1 cellular context compared by ENCODE assay signal in the genomic region with DNA sequence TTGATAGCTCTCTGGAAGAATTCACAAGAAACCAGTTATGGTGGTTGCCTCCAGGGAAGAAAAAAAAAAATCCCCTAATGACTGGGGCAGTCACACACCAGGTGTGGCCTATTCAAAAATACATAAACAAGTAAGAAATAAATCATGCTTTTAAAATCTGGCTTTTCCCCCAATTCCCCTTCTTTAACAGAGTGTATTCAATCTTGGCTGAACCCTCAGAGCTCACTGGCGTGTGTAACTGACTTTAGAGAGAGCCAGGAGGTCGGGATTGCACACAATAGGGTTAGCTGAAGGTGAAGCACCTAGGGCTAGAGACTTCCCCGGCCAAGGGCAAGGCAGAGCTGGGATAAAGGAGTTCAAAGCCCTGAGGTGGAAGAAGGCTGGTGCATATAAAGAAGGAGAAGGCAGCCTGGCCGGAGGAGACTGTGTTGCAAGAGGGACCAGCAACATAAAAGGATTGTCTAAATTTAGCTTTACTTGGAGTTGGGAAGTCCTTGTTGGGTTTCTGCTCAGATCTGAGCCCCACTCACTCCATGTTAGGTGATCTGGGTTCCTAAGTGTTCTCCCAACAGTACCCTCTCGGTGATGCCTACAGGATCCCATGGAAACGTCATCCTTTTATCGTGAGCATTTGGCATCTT.
TF ChIP-seq lines count a peak whose summit lies in the region.

No MANE protein-coding gene starts in this region.

TF ChIP-seq in GM12878, 131 proteins besides CTCF, POLR2A, EP300 and RAD21 (continued from another document and continues in another):
- TF ChIP-seq, protein P1, sequence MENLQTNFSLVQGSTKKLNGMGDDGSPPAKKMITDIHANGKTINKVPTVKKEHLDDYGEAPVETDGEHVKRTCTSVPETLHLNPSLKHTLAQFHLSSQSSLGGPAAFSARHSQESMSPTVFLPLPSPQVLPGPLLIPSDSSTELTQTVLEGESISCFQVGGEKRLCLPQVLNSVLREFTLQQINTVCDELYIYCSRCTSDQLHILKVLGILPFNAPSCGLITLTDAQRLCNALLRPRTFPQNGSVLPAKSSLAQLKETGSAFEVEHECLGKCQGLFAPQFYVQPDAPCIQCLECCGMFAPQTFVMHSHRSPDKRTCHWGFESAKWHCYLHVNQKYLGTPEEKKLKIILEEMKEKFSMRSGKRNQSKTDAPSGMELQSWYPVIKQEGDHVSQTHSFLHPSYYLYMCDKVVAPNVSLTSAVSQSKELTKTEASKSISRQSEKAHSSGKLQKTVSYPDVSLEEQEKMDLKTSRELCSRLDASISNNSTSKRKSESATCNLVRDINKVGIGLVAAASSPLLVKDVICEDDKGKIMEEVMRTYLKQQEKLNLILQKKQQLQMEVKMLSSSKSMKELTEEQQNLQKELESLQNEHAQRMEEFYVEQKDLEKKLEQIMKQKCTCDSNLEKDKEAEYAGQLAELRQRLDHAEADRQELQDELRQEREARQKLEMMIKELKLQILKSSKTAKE (IDR thresholded peaks at IDR 0.05; ENCODE audit: low read depth, poor library complexity, severe bottlenecking) = no peak
- TF ChIP-seq RBBP5 (conservative IDR thresholded peaks at IDR 0.05) = no peak
- no peak for TF ChIP-seq SUPT20H (IDR thresholded peaks at IDR 0.05; ENCODE audit: borderline replicate concordance, control insufficient read depth, low read depth, low read length)
- TF ChIP-seq CREB1 (IDR thresholded peaks at IDR 0.05; ENCODE audit: low read depth) = peak; percentile 22; the same call in 1 of the 2 replicates
- TF ChIP-seq, protein P2, sequence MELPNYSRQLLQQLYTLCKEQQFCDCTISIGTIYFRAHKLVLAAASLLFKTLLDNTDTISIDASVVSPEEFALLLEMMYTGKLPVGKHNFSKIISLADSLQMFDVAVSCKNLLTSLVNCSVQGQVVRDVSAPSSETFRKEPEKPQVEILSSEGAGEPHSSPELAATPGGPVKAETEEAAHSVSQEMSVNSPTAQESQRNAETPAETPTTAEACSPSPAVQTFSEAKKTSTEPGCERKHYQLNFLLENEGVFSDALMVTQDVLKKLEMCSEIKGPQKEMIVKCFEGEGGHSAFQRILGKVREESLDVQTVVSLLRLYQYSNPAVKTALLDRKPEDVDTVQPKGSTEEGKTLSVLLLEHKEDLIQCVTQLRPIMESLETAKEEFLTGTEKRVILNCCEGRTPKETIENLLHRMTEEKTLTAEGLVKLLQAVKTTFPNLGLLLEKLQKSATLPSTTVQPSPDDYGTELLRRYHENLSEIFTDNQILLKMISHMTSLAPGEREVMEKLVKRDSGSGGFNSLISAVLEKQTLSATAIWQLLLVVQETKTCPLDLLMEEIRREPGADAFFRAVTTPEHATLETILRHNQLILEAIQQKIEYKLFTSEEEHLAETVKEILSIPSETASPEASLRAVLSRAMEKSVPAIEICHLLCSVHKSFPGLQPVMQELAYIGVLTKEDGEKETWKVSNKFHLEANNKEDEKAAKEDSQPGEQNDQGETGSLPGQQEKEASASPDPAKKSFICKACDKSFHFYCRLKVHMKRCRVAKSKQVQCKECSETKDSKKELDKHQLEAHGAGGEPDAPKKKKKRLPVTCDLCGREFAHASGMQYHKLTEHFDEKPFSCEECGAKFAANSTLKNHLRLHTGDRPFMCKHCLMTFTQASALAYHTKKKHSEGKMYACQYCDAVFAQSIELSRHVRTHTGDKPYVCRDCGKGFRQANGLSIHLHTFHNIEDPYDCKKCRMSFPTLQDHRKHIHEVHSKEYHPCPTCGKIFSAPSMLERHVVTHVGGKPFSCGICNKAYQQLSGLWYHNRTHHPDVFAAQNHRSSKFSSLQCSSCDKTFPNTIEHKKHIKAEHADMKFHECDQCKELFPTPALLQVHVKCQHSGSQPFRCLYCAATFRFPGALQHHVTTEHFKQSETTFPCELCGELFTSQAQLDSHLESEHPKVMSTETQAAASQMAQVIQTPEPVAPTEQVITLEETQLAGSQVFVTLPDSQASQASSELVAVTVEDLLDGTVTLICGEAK (IDR thresholded peaks at IDR 0.05; ENCODE audit: borderline replicate concordance) = no peak
- peak; percentile 71; the same call in 1 of the 2 replicates for TF ChIP-seq RUNX3 (IDR thresholded peaks at IDR 0.05; ENCODE audit: low read length)
- no peak for TF ChIP-seq KLF5 (IDR thresholded peaks at IDR 0.05; ENCODE audit: partially characterized antibody)
- 0 out of 2 replicates have a peak, but pooled peaks have one; percentile 17 for TF ChIP-seq NR2F1 (conservative IDR thresholded peaks at IDR 0.05)
- no peak for TF ChIP-seq CREM (IDR thresholded peaks at IDR 0.05; ENCODE audit: low read depth)
- TF ChIP-seq, protein P3, sequence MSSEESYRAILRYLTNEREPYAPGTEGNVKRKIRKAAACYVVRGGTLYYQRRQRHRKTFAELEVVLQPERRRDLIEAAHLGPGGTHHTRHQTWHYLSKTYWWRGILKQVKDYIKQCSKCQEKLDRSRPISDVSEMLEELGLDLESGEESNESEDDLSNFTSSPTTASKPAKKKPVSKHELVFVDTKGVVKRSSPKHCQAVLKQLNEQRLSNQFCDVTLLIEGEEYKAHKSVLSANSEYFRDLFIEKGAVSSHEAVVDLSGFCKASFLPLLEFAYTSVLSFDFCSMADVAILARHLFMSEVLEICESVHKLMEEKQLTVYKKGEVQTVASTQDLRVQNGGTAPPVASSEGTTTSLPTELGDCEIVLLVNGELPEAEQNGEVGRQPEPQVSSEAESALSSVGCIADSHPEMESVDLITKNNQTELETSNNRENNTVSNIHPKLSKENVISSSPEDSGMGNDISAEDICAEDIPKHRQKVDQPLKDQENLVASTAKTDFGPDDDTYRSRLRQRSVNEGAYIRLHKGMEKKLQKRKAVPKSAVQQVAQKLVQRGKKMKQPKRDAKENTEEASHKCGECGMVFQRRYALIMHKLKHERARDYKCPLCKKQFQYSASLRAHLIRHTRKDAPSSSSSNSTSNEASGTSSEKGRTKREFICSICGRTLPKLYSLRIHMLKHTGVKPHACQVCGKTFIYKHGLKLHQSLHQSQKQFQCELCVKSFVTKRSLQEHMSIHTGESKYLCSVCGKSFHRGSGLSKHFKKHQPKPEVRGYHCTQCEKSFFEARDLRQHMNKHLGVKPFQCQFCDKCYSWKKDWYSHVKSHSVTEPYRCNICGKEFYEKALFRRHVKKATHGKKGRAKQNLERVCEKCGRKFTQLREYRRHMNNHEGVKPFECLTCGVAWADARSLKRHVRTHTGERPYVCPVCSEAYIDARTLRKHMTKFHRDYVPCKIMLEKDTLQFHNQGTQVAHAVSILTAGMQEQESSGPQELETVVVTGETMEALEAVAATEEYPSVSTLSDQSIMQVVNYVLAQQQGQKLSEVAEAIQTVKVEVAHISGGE (CRISPR knock-in tag; IDR thresholded peaks at IDR 0.05) = 0 out of 2 replicates have a peak, but pooled peaks have one; percentile 8
- no peak for TF ChIP-seq ZZZ3 (IDR thresholded peaks at IDR 0.05; ENCODE audit: control insufficient read depth, insufficient read length, low read depth)
- TF ChIP-seq FOXM1 (IDR thresholded peaks at IDR 0.05; ENCODE audit: low read depth, low read length) = peak; percentile 89
- peak; percentile 30; the same call in 1 of the 2 replicates for TF ChIP-seq MEF2A (IDR thresholded peaks at IDR 0.05; ENCODE audit: insufficient read depth, low read depth, low read length)
- no peak for TF ChIP-seq KAT2A (conservative IDR thresholded peaks at IDR 0.05; ENCODE audit: control insufficient read depth, low read depth, low read length)
- no peak for TF ChIP-seq SPI1 (IDR thresholded peaks at IDR 0.05; ENCODE audit: borderline replicate concordance, insufficient read depth, low read depth, low read length)
- TF ChIP-seq YY1 (IDR thresholded peaks at IDR 0.05; ENCODE audit: low read depth, low read length) = 0 out of 2 replicates have a peak, but pooled peaks have one; percentile 5
- TF ChIP-seq SIN3A (IDR thresholded peaks at IDR 0.05; ENCODE audit: low read depth, low read length) = no peak
- TF ChIP-seq GATAD2B (conservative IDR thresholded peaks at IDR 0.05; ENCODE audit: low read depth) = 0 out of 2 replicates have a peak, but pooled peaks have one; percentile 34
- TF ChIP-seq, protein P4, sequence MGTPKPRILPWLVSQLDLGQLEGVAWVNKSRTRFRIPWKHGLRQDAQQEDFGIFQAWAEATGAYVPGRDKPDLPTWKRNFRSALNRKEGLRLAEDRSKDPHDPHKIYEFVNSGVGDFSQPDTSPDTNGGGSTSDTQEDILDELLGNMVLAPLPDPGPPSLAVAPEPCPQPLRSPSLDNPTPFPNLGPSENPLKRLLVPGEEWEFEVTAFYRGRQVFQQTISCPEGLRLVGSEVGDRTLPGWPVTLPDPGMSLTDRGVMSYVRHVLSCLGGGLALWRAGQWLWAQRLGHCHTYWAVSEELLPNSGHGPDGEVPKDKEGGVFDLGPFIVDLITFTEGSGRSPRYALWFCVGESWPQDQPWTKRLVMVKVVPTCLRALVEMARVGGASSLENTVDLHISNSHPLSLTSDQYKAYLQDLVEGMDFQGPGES (IDR thresholded peaks at IDR 0.05) = no peak
- no peak for TF ChIP-seq NR2C1 (IDR thresholded peaks at IDR 0.05)
- TF ChIP-seq MXI1 (IDR thresholded peaks at IDR 0.05; ENCODE audit: low read depth, low read length) = peak; percentile 44
- peak; percentile 55; the same call in 1 of the 2 replicates for TF ChIP-seq TAF1 (IDR thresholded peaks at IDR 0.05; ENCODE audit: borderline replicate concordance, low read depth, low read length)
- peak; percentile 68; the same call in 2 of the 3 replicates for TF ChIP-seq POU2F2 (IDR thresholded peaks at IDR 0.05; ENCODE audit: borderline replicate concordance, low read depth, low read length)
- TF ChIP-seq, protein P5, sequence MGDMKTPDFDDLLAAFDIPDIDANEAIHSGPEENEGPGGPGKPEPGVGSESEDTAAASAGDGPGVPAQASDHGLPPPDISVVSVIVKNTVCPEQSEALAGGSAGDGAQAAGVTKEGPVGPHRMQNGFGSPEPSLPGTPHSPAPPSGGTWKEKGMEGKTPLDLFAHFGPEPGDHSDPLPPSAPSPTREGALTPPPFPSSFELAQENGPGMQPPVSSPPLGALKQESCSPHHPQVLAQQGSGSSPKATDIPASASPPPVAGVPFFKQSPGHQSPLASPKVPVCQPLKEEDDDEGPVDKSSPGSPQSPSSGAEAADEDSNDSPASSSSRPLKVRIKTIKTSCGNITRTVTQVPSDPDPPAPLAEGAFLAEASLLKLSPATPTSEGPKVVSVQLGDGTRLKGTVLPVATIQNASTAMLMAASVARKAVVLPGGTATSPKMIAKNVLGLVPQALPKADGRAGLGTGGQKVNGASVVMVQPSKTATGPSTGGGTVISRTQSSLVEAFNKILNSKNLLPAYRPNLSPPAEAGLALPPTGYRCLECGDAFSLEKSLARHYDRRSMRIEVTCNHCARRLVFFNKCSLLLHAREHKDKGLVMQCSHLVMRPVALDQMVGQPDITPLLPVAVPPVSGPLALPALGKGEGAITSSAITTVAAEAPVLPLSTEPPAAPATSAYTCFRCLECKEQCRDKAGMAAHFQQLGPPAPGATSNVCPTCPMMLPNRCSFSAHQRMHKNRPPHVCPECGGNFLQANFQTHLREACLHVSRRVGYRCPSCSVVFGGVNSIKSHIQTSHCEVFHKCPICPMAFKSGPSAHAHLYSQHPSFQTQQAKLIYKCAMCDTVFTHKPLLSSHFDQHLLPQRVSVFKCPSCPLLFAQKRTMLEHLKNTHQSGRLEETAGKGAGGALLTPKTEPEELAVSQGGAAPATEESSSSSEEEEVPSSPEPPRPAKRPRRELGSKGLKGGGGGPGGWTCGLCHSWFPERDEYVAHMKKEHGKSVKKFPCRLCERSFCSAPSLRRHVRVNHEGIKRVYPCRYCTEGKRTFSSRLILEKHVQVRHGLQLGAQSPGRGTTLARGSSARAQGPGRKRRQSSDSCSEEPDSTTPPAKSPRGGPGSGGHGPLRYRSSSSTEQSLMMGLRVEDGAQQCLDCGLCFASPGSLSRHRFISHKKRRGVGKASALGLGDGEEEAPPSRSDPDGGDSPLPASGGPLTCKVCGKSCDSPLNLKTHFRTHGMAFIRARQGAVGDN (IDR thresholded peaks at IDR 0.05) = peak; percentile 73
- TF ChIP-seq SMC3 (IDR thresholded peaks at IDR 0.05; ENCODE audit: borderline replicate concordance, low read length) = peak; percentile 22; the same call in 1 of the 2 replicates
- TF ChIP-seq IKZF1 (conservative IDR thresholded peaks at IDR 0.05) = peak; percentile 67
- TF ChIP-seq SMAD5 (IDR thresholded peaks at IDR 0.05; ENCODE audit: low read depth) = peak; percentile 61; the same call in 1 of the 2 replicates
- TF ChIP-seq, protein P6, sequence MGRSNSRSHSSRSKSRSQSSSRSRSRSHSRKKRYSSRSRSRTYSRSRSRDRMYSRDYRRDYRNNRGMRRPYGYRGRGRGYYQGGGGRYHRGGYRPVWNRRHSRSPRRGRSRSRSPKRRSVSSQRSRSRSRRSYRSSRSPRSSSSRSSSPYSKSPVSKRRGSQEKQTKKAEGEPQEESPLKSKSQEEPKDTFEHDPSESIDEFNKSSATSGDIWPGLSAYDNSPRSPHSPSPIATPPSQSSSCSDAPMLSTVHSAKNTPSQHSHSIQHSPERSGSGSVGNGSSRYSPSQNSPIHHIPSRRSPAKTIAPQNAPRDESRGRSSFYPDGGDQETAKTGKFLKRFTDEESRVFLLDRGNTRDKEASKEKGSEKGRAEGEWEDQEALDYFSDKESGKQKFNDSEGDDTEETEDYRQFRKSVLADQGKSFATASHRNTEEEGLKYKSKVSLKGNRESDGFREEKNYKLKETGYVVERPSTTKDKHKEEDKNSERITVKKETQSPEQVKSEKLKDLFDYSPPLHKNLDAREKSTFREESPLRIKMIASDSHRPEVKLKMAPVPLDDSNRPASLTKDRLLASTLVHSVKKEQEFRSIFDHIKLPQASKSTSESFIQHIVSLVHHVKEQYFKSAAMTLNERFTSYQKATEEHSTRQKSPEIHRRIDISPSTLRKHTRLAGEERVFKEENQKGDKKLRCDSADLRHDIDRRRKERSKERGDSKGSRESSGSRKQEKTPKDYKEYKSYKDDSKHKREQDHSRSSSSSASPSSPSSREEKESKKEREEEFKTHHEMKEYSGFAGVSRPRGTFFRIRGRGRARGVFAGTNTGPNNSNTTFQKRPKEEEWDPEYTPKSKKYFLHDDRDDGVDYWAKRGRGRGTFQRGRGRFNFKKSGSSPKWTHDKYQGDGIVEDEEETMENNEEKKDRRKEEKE (IDR thresholded peaks at IDR 0.05) = no peak
- TF ChIP-seq, protein P7, sequence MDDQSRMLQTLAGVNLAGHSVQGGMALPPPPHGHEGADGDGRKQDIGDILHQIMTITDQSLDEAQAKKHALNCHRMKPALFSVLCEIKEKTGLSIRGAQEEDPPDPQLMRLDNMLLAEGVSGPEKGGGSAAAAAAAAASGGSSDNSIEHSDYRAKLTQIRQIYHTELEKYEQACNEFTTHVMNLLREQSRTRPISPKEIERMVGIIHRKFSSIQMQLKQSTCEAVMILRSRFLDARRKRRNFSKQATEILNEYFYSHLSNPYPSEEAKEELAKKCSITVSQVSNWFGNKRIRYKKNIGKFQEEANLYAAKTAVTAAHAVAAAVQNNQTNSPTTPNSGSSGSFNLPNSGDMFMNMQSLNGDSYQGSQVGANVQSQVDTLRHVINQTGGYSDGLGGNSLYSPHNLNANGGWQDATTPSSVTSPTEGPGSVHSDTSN (IDR thresholded peaks at IDR 0.05; ENCODE audit: insufficient replicate concordance, low read depth, low read length) = no peak
- TF ChIP-seq TCF12 (IDR thresholded peaks at IDR 0.05; ENCODE audit: low read depth, low read length) = peak; percentile 51; the same call in 1 of the 2 replicates
- TF ChIP-seq, protein P8, sequence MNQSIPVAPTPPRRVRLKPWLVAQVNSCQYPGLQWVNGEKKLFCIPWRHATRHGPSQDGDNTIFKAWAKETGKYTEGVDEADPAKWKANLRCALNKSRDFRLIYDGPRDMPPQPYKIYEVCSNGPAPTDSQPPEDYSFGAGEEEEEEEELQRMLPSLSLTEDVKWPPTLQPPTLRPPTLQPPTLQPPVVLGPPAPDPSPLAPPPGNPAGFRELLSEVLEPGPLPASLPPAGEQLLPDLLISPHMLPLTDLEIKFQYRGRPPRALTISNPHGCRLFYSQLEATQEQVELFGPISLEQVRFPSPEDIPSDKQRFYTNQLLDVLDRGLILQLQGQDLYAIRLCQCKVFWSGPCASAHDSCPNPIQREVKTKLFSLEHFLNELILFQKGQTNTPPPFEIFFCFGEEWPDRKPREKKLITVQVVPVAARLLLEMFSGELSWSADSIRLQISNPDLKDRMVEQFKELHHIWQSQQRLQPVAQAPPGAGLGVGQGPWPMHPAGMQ (IDR thresholded peaks at IDR 0.05; ENCODE audit: borderline replicate concordance) = no peak
- 0 out of 4 replicates have a peak, but pooled peaks of 1 of the 2 experiments have one; percentile 12 for TF ChIP-seq ETV6 (conservative IDR thresholded peaks at IDR 0.05 in 1 of 2, IDR thresholded peaks at IDR 0.05 in 1 of 2; ENCODE audit: borderline replicate concordance in 1 of 2, low read depth in 1 of 2)
